19 cellular contexts compared by ENCODE assay signal in the genomic region with DNA sequence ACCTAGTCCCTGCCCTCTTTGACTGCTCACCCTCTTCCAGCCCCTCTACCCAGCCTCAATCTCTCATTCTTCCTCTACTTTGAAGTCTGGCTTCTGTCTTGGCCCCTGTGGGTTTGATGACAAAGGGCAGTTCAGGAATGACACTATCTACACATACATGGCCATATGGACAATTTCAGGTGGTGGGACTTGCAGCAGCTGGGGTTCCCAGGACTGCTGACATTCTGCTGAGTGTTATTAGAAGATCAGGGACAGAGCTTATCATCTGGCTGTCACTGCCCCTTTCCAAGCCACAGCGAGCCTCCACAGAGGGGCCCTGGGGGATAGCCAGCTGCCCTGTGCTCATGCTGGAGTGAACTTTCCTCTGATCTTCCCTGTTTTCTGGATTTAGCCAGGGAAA.
DNase-seq lines count a peak whose midpoint lies in the region; ATAC-seq and TF ChIP-seq lines count a peak whose summit lies in the region.
"Had no signal": no experiment of that assay in that cellular context is flagged by ENCODE, and none has a peak within 500 bp of the region (broad histone marks: within the 10 kb centered on the region; RNA-seq: fewer than 3 reads in every experiment).

No MANE protein-coding gene starts in this region.

- peak overlapping the region; percentile 74 for H3K4me2 ChIP-seq in smooth muscle cell

- H4K20me1 ChIP-seq in smooth muscle cell (ENCODE audit: low read depth): peaks cover 83% of the 10 kb centered on the region

- H3K4me1 ChIP-seq in smooth muscle cell (ENCODE audit: low read depth): peaks cover 40% of the 10 kb centered on the region

- H3K27ac ChIP-seq in layer of hippocampus (ENCODE audit: low read depth, low read length): peak overlapping the region; percentile 70
- peak overlapping the region; percentile 90 for H3K27ac ChIP-seq in smooth muscle cell (ENCODE audit: low read depth)
- H3K27ac ChIP-seq: neutrophil, suprapubic skin had no signal

- no peak overlapping the region for H3K4me3 Mint-ChIP-seq in dendritic cell treated with granulocyte-macrophage colony-stimulating factor and Interleukin-4, amounts not matched to agents 40 ng/mL and 50 ng/mL, for 4 days
- H3K4me3 Mint-ChIP-seq: activated CD4-positive, alpha-beta T cell treated with anti-CD3 and anti-CD28 coated beads, Interleukin-2, amount 10 ng/mL, durations not matched to agents 24 days and 14 days had no signal

- peak overlapping the region; percentile 27 for H3K9ac ChIP-seq in smooth muscle cell (ENCODE audit: low read depth)

- WGBS in smooth muscle cell (ENCODE audit: low lambda C conversion rate): 11% methylated on average over 1 of the region's 1 CpG

- DNase-seq in NCI-H82 treated with DMSO at 0.1 percent for 48 hours (lab: John Stamatoyannopoulos, UW; ENCODE audit: unreplicated experiment): peak; percentile 27
- no peak for DNase-seq in smooth muscle cell (lab: John Stamatoyannopoulos, UW; ENCODE audit: unreplicated experiment)
- DNase-seq in left lobe of liver (ENCODE audit: low spot score): no peak
- DNase-seq in NCI-H345 (lab: John Stamatoyannopoulos, UW): no peak
- DNase-seq in D341Med (ENCODE audit: low spot score): no peak
- DNase-seq: activated CD4-positive, alpha-beta T cell treated with anti-CD3 and anti-CD28 coated beads, Interleukin-2, amount 10 ng/mL, durations not matched to agents 24 days and 14 days; activated naive CD4-positive, alpha-beta T cell treated with Interleukin-2 at 50 U/mL for 16 hours; Calu3; GDM1; NCI-H2081 treated with DMSO at 0.1 percent for 48 hours; NCI-H526; stimulated activated CD4-positive, alpha-beta T cell treated with anti-CD3 and anti-CD28 coated beads, Interleukin-4, amount 100 ng/mL, for 4 hours; stimulated activated CD8-positive, alpha-beta memory T cell treated with anti-CD3 and anti-CD28 coated beads, Interleukin-4, amount 100 ng/mL, for 48 hours had no signal

- peaks cover 27% of the 10 kb centered on the region for H3K4me1 Mint-ChIP-seq in dendritic cell treated with granulocyte-macrophage colony-stimulating factor and Interleukin-4, amounts not matched to agents 40 ng/mL and 50 ng/mL, for 4 days (ENCODE audit: low read depth)
- H3K4me1 Mint-ChIP-seq: activated CD4-positive, alpha-beta T cell treated with anti-CD3 and anti-CD28 coated beads, Interleukin-2, amount 10 ng/mL, durations not matched to agents 24 days and 14 days had no signal

- no peaks in the 10 kb centered on the region for H3K9me3 Mint-ChIP-seq in dendritic cell treated with granulocyte-macrophage colony-stimulating factor and Interleukin-4, amounts not matched to agents 40 ng/mL and 50 ng/mL, for 4 days
- H3K9me3 Mint-ChIP-seq: activated CD4-positive, alpha-beta T cell treated with anti-CD3 and anti-CD28 coated beads, Interleukin-2, amount 10 ng/mL, durations not matched to agents 24 days and 14 days had no signal

- no peak for TF ChIP-seq CTCF in smooth muscle cell (IDR thresholded peaks at IDR 0.05; ENCODE audit: borderline replicate concordance, insufficient read depth, poor library complexity, severe bottlenecking)

- intact Hi-C loops in dendritic cell treated with granulocyte-macrophage colony-stimulating factor and Interleukin-4, amounts not matched to agents 40 ng/mL and 50 ng/mL, for 4 days (cut with micrococcal nuclease): no loop called here

- peak overlapping the region; percentile 21 for H3K27ac Mint-ChIP-seq in dendritic cell treated with granulocyte-macrophage colony-stimulating factor and Interleukin-4, amounts not matched to agents 40 ng/mL and 50 ng/mL, for 4 days
- H3K27ac Mint-ChIP-seq: activated CD4-positive, alpha-beta T cell treated with anti-CD3 and anti-CD28 coated beads, Interleukin-2, amount 10 ng/mL, durations not matched to agents 24 days and 14 days had no signal

- no peak overlapping the region for H2AFZ ChIP-seq in smooth muscle cell (ENCODE audit: low read depth)

- no peak overlapping the region for H3K4me3 ChIP-seq in smooth muscle cell
- H3K4me3 ChIP-seq: esophagus muscularis mucosa, suprapubic skin had no signal

- H3K27me3 ChIP-seq in layer of hippocampus (ENCODE audit: control insufficient read depth, insufficient read depth, low read length) (no peaks in the 10 kb centered on the region), smooth muscle cell (ENCODE audit: low read depth) (no peaks in the 10 kb centered on the region)
- H3K27me3 ChIP-seq: esophagus muscularis mucosa, neutrophil, suprapubic skin had no signal

- peaks cover 5% of the 10 kb centered on the region for H3K27me3 Mint-ChIP-seq in dendritic cell treated with granulocyte-macrophage colony-stimulating factor and Interleukin-4, amounts not matched to agents 40 ng/mL and 50 ng/mL, for 4 days

- H3K36me3 ChIP-seq in smooth muscle cell (ENCODE audit: low read depth): no peaks in the 10 kb centered on the region
- H3K36me3 ChIP-seq: esophagus muscularis mucosa, neutrophil, suprapubic skin had no signal

- no peaks in the 10 kb centered on the region for H3K36me3 Mint-ChIP-seq in dendritic cell treated with granulocyte-macrophage colony-stimulating factor and Interleukin-4, amounts not matched to agents 40 ng/mL and 50 ng/mL, for 4 days (ENCODE audit: low read depth)

- no peaks in the 10 kb centered on the region for H3K9me3 ChIP-seq in smooth muscle cell (replicated peaks; ENCODE audit: low read depth)
- H3K9me3 ChIP-seq: esophagus muscularis mucosa, neutrophil, suprapubic skin had no signal

- H3F3A ChIP-seq in smooth muscle cell (ENCODE audit: low read depth): peaks cover 20% of the 10 kb centered on the region

- H3K79me2 ChIP-seq in smooth muscle cell (ENCODE audit: low read depth): peaks cover 75% of the 10 kb centered on the region

- ATAC-seq in left lobe of liver (no peak), GM18498 (IDR thresholded peaks at IDR 0.05; ENCODE audit: unreplicated experiment) (no peak)
